ENCODE assay signal across 2 cellular contexts in genomic region chr17:16974569-16975265, GRCh38.
TF ChIP-seq lines count a peak whose summit lies in the region.

No MANE protein-coding gene starts in this region.

TF ChIP-seq in A549, 52 proteins besides CTCF, POLR2A, EP300 and RAD21:
- TF ChIP-seq ELK1 (IDR thresholded peaks at IDR 0.05; ENCODE audit: low read depth, low read length) (no peak), ZFP36 (IDR thresholded peaks at IDR 0.05; ENCODE audit: borderline replicate concordance, partially characterized antibody) (peak; percentile 14), CEBPB (IDR thresholded peaks at IDR 0.05) (peak in 1 of 2 experiments; percentile 44; a peak in 1 of 4 replicates)

TF ChIP-seq in GM12878, 131 proteins besides CTCF, POLR2A, EP300 and RAD21:
- TF ChIP-seq ZBED1 (IDR thresholded peaks at IDR 0.05; ENCODE audit: borderline replicate concordance) (0 out of 2 replicates have a peak, but pooled peaks have one; percentile 4), ZNF217 (IDR thresholded peaks at IDR 0.05) (peak; percentile 58; the same call in 1 of the 2 replicates), PKNOX1 (IDR thresholded peaks at IDR 0.05) (peak; percentile 94), YY1 (IDR thresholded peaks at IDR 0.05; ENCODE audit: low read depth, low read length) (no peak), CEBPZ (IDR thresholded peaks at IDR 0.05; ENCODE audit: low read depth, low read length) (no peak), ZZZ3 (IDR thresholded peaks at IDR 0.05; ENCODE audit: control insufficient read depth, insufficient read length, low read depth) (no peak), PBX3 (IDR thresholded peaks at IDR 0.05; ENCODE audit: insufficient replicate concordance, low read depth, low read length) (peak; percentile 70)
